18 cellular contexts compared by ENCODE assay signal in genomic region chr3:43784640-43785011, GRCh38.
DNase-seq lines count a peak whose midpoint lies in the region; ATAC-seq, FAIRE-seq and TF ChIP-seq lines count a peak whose summit lies in the region.
"Had no signal": no experiment of that assay in that cellular context is flagged by ENCODE, and none has a peak within 500 bp of the region (broad histone marks: within the 10 kb centered on the region; RNA-seq: fewer than 3 reads in every experiment).

No MANE protein-coding gene starts in this region.

- H3K4ac ChIP-seq in IMR-90 (ENCODE audit: low read depth, low read length), result no peak overlapping the region

- H2BK5ac ChIP-seq in IMR-90 (ENCODE audit: low read depth, low read length, poor library complexity, severe bottlenecking), result no peak overlapping the region

- no peak for TF ChIP-seq RAD21 in IMR-90 (IDR thresholded peaks at IDR 0.05; ENCODE audit: low read length)

- no peak overlapping the region for H3K9ac ChIP-seq in IMR-90 (ENCODE audit: low read depth, low read length)

- no peaks in the 10 kb centered on the region; the same call in 2 of the 3 replicates for H3K9me3 Mint-ChIP-seq in GM23338
- no peaks in the 10 kb centered on the region for H3K9me3 Mint-ChIP-seq in osteocyte (ENCODE audit: unreplicated experiment)
- H3K9me3 Mint-ChIP-seq in CD8-positive, alpha-beta T cell, result no peaks in the 10 kb centered on the region
- H3K9me3 Mint-ChIP-seq: CD4-positive, alpha-beta memory T cell; HFFc6 had no signal

- H3K4me3 ChIP-seq in GM23338 (no peak overlapping the region), IMR-90 (ENCODE audit: insufficient read depth, low read depth, low read length) (no peak overlapping the region), bronchial epithelial cell (ENCODE audit: low read depth, low read length) (no peak overlapping the region)
- no peak overlapping the region for H3K4me3 ChIP-seq in CD8-positive, alpha-beta T cell (ENCODE audit: low read depth, low read length)
- H3K4me3 ChIP-seq: HAP-1 had no signal

- ATAC-seq in GM23338, result no peak
- no peak for ATAC-seq in IMR-90 (ENCODE audit: low read depth)
- ATAC-seq in CD8-positive, alpha-beta T cell, result no peak

- no peak overlapping the region for H3K18ac ChIP-seq in IMR-90 (ENCODE audit: low read depth, low read length)

- H4K20me1 ChIP-seq in GM23338 (replicated peaks; ENCODE audit: insufficient read depth) (no peaks in the 10 kb centered on the region), IMR-90 (ENCODE audit: insufficient read depth, low read length) (no peaks in the 10 kb centered on the region)

- H3K9me1 ChIP-seq in IMR-90 (ENCODE audit: insufficient read depth, low read length), result no peaks in the 10 kb centered on the region; the same call in 1 of the 2 replicates

- H3K27me3 Mint-ChIP-seq in GM23338 (ENCODE audit: insufficient read depth, low read depth, poor library complexity) (peaks cover 3% of the 10 kb centered on the region), osteocyte (ENCODE audit: unreplicated experiment) (peaks cover 32% of the 10 kb centered on the region)
- H3K27me3 Mint-ChIP-seq in CD8-positive, alpha-beta T cell (ENCODE audit: low read depth), result no peaks in the 10 kb centered on the region

- H2BK120ac ChIP-seq in IMR-90 (ENCODE audit: low read depth, low read length), result no peak overlapping the region

- H3K27me3 ChIP-seq in GM23338 (ENCODE audit: insufficient read depth), result no peaks in the 10 kb centered on the region
- H3K27me3 ChIP-seq in IMR-90 (ENCODE audit: control insufficient read depth, insufficient read depth, low read length), result peaks cover 35% of the 10 kb centered on the region
- H3K27me3 ChIP-seq in bronchial epithelial cell (ENCODE audit: control insufficient read depth, insufficient read depth, low read length), result peaks cover 2% of the 10 kb centered on the region
- H3K27me3 ChIP-seq in CD8-positive, alpha-beta T cell (ENCODE audit: insufficient read depth, low read length), result no peaks in the 10 kb centered on the region

- H3K4me2 ChIP-seq in GM23338 (no peak overlapping the region), IMR-90 (ENCODE audit: low read depth, low read length) (no peak overlapping the region)

- no peak overlapping the region for H3K14ac ChIP-seq in IMR-90 (replicated peaks; ENCODE audit: low read depth, low read length)

- DNase-seq in GM23338 (ENCODE audit: low spot score) (no peak), IMR-90 (no peak), bronchial epithelial cell (ENCODE audit: low read depth) (no peak), osteocyte (ENCODE audit: extremely low spot score, unreplicated experiment) (peak; percentile 79), DMS 273 treated with DMSO at 0.1 percent for 48 hours (lab: John Stamatoyannopoulos, UW) (no peak)
- no peak for DNase-seq in CD8-positive, alpha-beta T cell
- DNase-seq: C1 segment of cervical spinal cord; CD4-positive, alpha-beta memory T cell; DMS53; DMS79 treated with DMSO at 0.1 percent for 48 hours; GF-D8; GOT3; HFFc6 had no signal

- POLR2A ChIA-PET in IMR-90 (lab: Charles Lee; ENCODE audit: unreplicated experiment), result no interaction called here
- POLR2A ChIA-PET in CD8-positive, alpha-beta T cell (lab: Charles Lee), result no interaction called here

- no peak overlapping the region for H4K91ac ChIP-seq in IMR-90 (ENCODE audit: insufficient read depth, low read depth, low read length)

- H3K27ac ChIP-seq in GM23338 (ENCODE audit: low read depth) (no peak overlapping the region), IMR-90 (ENCODE audit: insufficient read depth, low read length) (no peak overlapping the region)
- no peak overlapping the region for H3K27ac ChIP-seq in CD8-positive, alpha-beta T cell (ENCODE audit: low read depth, low read length)

- H2BK20ac ChIP-seq in IMR-90 (ENCODE audit: low read depth, low read length), result no peak overlapping the region

- CTCF ChIA-PET in IMR-90 (lab: Yijun Ruan, JAX), result no interaction called here
- CTCF ChIA-PET in CD8-positive, alpha-beta T cell (lab: Charles Lee), result no interaction called here

- no peaks in the 10 kb centered on the region for H3K9me2 ChIP-seq in GM23338 (ENCODE audit: insufficient read depth)

- no TSS peak for BruUV-seq in IMR-90 (replicated peaks; lab: Mats Ljungman, UMichigan)

- 57% methylated on average over 2 of the region's 4 CpGs; no CpG with 5 or more reads in 1 of the 2 experiments for WGBS in IMR-90 (ENCODE audit: extremely low coverage in 2 of 2, insufficient read length in 1 of 2), 2 experiments

- H3K27ac Mint-ChIP-seq in GM23338 (no peak overlapping the region), osteocyte (ENCODE audit: unreplicated experiment) (no peak overlapping the region)
- no peak overlapping the region for H3K27ac Mint-ChIP-seq in CD8-positive, alpha-beta T cell
- H3K27ac Mint-ChIP-seq: CD4-positive, alpha-beta memory T cell; HFFc6 had no signal

- H3K79me2 ChIP-seq in GM23338 (replicated peaks; ENCODE audit: insufficient read depth), result no peaks in the 10 kb centered on the region

- no peak overlapping the region for H2BK15ac ChIP-seq in IMR-90 (ENCODE audit: low read depth, low read length)

- H4K5ac ChIP-seq in IMR-90 (ENCODE audit: low read depth, low read length), result no peak overlapping the region

- H3K4me1 ChIP-seq in GM23338 (ENCODE audit: insufficient read depth) (no peaks in the 10 kb centered on the region), IMR-90 (ENCODE audit: control insufficient read depth, insufficient read depth, low read length) (no peaks in the 10 kb centered on the region)
- H3K4me1 ChIP-seq in CD8-positive, alpha-beta T cell (ENCODE audit: insufficient read depth, low read length), result no peaks in the 10 kb centered on the region
- H3K4me1 ChIP-seq: HAP-1 had no signal

- dilution Hi-C loops in IMR-90 (cut with HindIII; ENCODE audit: low sequenced_read_pairs, unreplicated experiment), result no loop called here

- no peaks in the 10 kb centered on the region for H3F3A ChIP-seq in GM23338 (replicated peaks; ENCODE audit: low read depth)

- H3K4me3 Mint-ChIP-seq in GM23338 (no peak overlapping the region), osteocyte (ENCODE audit: unreplicated experiment) (no peak overlapping the region)
- no peak overlapping the region for H3K4me3 Mint-ChIP-seq in CD8-positive, alpha-beta T cell
- H3K4me3 Mint-ChIP-seq: CD4-positive, alpha-beta memory T cell; HFFc6 had no signal

- in situ Hi-C loops in IMR-90 (cut with MboI; ENCODE audit: low sequenced_read_pairs), result no loop called here

- H3K36me3 Mint-ChIP-seq in GM23338 (ENCODE audit: low read depth) (no peaks in the 10 kb centered on the region), osteocyte (ENCODE audit: unreplicated experiment) (no peaks in the 10 kb centered on the region)
- no peaks in the 10 kb centered on the region for H3K36me3 Mint-ChIP-seq in CD8-positive, alpha-beta T cell
- H3K36me3 Mint-ChIP-seq: CD4-positive, alpha-beta memory T cell had no signal

- no peaks in the 10 kb centered on the region for H3K79me1 ChIP-seq in IMR-90 (ENCODE audit: low read depth in 1 of 2, low read length in 2 of 2)

- H4K8ac ChIP-seq in IMR-90 (ENCODE audit: low read depth in 2 of 2, low read length in 2 of 2), result no peak overlapping the region

- intact Hi-C loops in IMR-90 (cut with micrococcal nuclease), result no loop called here
- intact Hi-C loops in CD8-positive, alpha-beta T cell (cut with DNase I, micrococcal nuclease), result no loop called here

- H3K4me1 Mint-ChIP-seq in GM23338, result no peaks in the 10 kb centered on the region
- no peaks in the 10 kb centered on the region for H3K4me1 Mint-ChIP-seq in osteocyte (ENCODE audit: unreplicated experiment)
- H3K4me1 Mint-ChIP-seq in CD8-positive, alpha-beta T cell (ENCODE audit: low read depth), result no peaks in the 10 kb centered on the region
- H3K4me1 Mint-ChIP-seq: CD4-positive, alpha-beta memory T cell had no signal

- H3K56ac ChIP-seq in IMR-90 (ENCODE audit: extremely low read depth, insufficient read depth, low read length), result no peak overlapping the region

- H3K36me3 ChIP-seq in GM23338 (ENCODE audit: insufficient read depth), result no peaks in the 10 kb centered on the region
- H3K36me3 ChIP-seq in IMR-90 (ENCODE audit: control insufficient read depth, insufficient read depth, low read length), result no peaks in the 10 kb centered on the region
- H3K36me3 ChIP-seq in bronchial epithelial cell (ENCODE audit: control insufficient read depth, insufficient read depth, low read length), result no peaks in the 10 kb centered on the region
- no peaks in the 10 kb centered on the region for H3K36me3 ChIP-seq in CD8-positive, alpha-beta T cell (ENCODE audit: insufficient read depth, low read length)
- H3K36me3 ChIP-seq: HAP-1 had no signal

- TF ChIP-seq CTCF in GM23338 (conservative IDR thresholded peaks at IDR 0.05; ENCODE audit: low read depth in 2 of 2) (no peak), IMR-90 (conservative IDR thresholded peaks at IDR 0.05; ENCODE audit: low read depth, low read length) (no peak), bronchial epithelial cell (IDR thresholded peaks at IDR 0.05; ENCODE audit: insufficient read depth, low read length, severe bottlenecking) (no peak), osteocyte (IDR thresholded peaks at IDR 0.05) (no peak)
- TF ChIP-seq CTCF in CD8-positive, alpha-beta T cell (IDR thresholded peaks at IDR 0.05), result no peak

- no peaks in the 10 kb centered on the region for H3K9me3 ChIP-seq in IMR-90 (ENCODE audit: control insufficient read depth, insufficient read depth, low read length)
- no peaks in the 10 kb centered on the region for H3K9me3 ChIP-seq in CD8-positive, alpha-beta T cell (ENCODE audit: low read length)
- H3K9me3 ChIP-seq: HAP-1 had no signal

- no peak overlapping the region for H3K23ac ChIP-seq in IMR-90 (ENCODE audit: low read depth, low read length)

- H2AFZ ChIP-seq in GM23338 (no peak overlapping the region), IMR-90 (replicated peaks; ENCODE audit: low read length, poor library complexity) (peak overlapping the region; percentile 41)

- H2AK9ac ChIP-seq in IMR-90 (replicated peaks; ENCODE audit: low read depth, low read length, poor library complexity), result no peak overlapping the region

- FAIRE-seq in bronchial epithelial cell (lab: Jason Lieb, UNC), result peak; percentile 83
- FAIRE-seq: D721Med, GM12891, GM18507, H54 had no signal

- no peak for TF ChIP-seq POLR2A in IMR-90 (IDR thresholded peaks at IDR 0.05; ENCODE audit: low read depth, low read length)

- H2AK5ac ChIP-seq in IMR-90 (ENCODE audit: low read depth, low read length), result no peak overlapping the region

TF ChIP-seq in GM23338, 12 proteins besides CTCF, POLR2A, EP300 and RAD21 (continues in another document):
- no peak for TF ChIP-seq JUNB (IDR thresholded peaks at IDR 0.05; ENCODE audit: unreplicated experiment)

TF ChIP-seq in IMR-90, 13 proteins besides CTCF, POLR2A, EP300 and RAD21:
- no peak for TF ChIP-seq SMC3 (IDR thresholded peaks at IDR 0.05; ENCODE audit: low read depth, low read length)
- no peak for TF ChIP-seq BHLHE40 (IDR thresholded peaks at IDR 0.05; ENCODE audit: low read depth, low read length)
- TF ChIP-seq, protein P1, sequence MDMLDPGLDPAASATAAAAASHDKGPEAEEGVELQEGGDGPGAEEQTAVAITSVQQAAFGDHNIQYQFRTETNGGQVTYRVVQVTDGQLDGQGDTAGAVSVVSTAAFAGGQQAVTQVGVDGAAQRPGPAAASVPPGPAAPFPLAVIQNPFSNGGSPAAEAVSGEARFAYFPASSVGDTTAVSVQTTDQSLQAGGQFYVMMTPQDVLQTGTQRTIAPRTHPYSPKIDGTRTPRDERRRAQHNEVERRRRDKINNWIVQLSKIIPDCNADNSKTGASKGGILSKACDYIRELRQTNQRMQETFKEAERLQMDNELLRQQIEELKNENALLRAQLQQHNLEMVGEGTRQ (IDR thresholded peaks at IDR 0.05; ENCODE audit: low read depth, low read length), result no peak
